8 cellular contexts compared by ENCODE assay signal in the genomic region with DNA sequence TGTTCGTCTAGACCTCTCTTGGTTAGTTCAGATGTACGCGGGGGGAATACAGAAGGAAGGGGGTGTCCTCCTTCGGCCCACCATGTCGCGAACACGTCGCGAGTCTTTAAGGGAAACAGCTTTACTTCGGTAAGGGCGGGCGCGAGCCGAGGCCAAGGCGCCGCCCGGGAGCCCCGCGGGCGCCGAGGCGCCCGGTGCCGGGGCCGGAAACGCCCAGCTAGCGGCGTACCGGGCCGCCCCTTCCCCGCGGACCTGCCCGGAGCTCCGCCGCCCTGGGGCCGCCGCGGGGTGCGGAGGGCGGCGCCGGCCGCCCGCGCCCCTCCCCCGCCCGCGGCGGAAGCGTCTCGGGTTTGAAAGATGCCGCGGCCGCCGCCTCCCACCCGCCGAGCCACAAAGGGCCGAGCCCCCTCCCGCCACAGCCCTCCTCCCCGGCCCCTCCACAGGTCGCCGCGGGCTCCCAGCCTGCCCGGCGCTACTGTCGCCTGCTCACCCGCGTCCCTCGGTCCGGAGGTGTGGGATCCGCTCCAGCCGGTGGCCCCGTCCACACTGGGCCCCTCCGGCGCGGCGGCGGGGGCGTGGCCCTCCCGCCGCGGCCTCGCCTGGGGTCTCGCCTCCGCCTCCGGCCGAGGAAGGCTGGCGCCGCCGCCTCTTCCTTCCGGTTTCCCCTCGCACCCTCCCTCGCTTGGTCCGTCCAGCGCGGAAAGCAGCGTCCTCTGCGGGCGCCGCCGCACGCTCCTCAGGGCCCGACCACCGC. TPM values are rescaled to one million over a fixed set of nuclear protein-coding genes. Genes with fewer than 3 reads are reported as not detected.
A peak's percentile ranks its signal among the peaks of the same experiment; 100 is the strongest.
DNase-seq lines count a peak whose midpoint lies in the region; ATAC-seq and TF ChIP-seq lines count a peak whose summit lies in the region.

A gene (minus strand): TSS at position 715 of the 754 bp plus-strand sequence. CDS start 12,156 bp downstream, outside the sequence.

- H3K4me3 ChIP-seq in suprapubic skin: peak within 1 kb of the TSS; percentile 98

- TF ChIP-seq CTCF in omental fat pad (IDR thresholded peaks at IDR 0.05) (no peak), suprapubic skin (IDR thresholded peaks at IDR 0.05) (no peak)

- peak within 1 kb of the TSS; percentile 100 for H3K27ac ChIP-seq in suprapubic skin

- WGBS in suprapubic skin: 1% methylated on average over 42 of the region's 104 CpGs

- TF ChIP-seq POLR2A in suprapubic skin (IDR thresholded peaks at IDR 0.05): peak in 1 of 2 donors; percentile 54

- ATAC-seq in GM21723 (IDR thresholded peaks at IDR 0.05; ENCODE audit: unreplicated experiment) (peak; percentile 72), omental fat pad (ENCODE audit: low FRiP score) (peak; percentile 77)

- H3K4me3 Mint-ChIP-seq in activated naive CD4-positive, alpha-beta T cell treated with anti-CD3 and anti-CD28 coated beads for 36 hours: peak within 1 kb of the TSS; percentile 97

- H3K4me1 Mint-ChIP-seq in activated naive CD4-positive, alpha-beta T cell treated with anti-CD3 and anti-CD28 coated beads for 36 hours (ENCODE audit: low read depth): peaks cover 53% of the 10 kb centered on the region

- H3K9me3 Mint-ChIP-seq in activated naive CD4-positive, alpha-beta T cell treated with anti-CD3 and anti-CD28 coated beads for 36 hours: no peaks in the 10 kb centered on the region

- CTCF ChIA-PET in activated naive CD4-positive, alpha-beta T cell treated with anti-CD3 and anti-CD28 coated beads for 36 hours (lab: Charles Lee): interaction anchor here (0.7 to 6.3 kb wide), 4 partner anchors 9 to 52 kb away, joined by 3 to 42 read pairs (median 8); no protein-coding TSS in a partner anchor

- in situ Hi-C loops in SK-MEL-5 (cut with HindIII; ENCODE audit: low pct_unique_long_range_greater_than_20kb, low sequenced_read_pairs): no loop called here

- no peak for TF ChIP-seq EP300 in suprapubic skin (IDR thresholded peaks at IDR 0.05)

- peak within 1 kb of the TSS; percentile 99 for H3K27ac Mint-ChIP-seq in activated naive CD4-positive, alpha-beta T cell treated with anti-CD3 and anti-CD28 coated beads for 36 hours

- no peaks in the 10 kb centered on the region for H3K36me3 ChIP-seq in suprapubic skin

- H3K27me3 ChIP-seq in suprapubic skin: no peaks in the 10 kb centered on the region

- no peaks in the 10 kb centered on the region for H3K9me3 ChIP-seq in suprapubic skin

- peaks cover 47% of the 10 kb centered on the region for H3K4me1 ChIP-seq in suprapubic skin

- H3K27me3 Mint-ChIP-seq in activated naive CD4-positive, alpha-beta T cell treated with anti-CD3 and anti-CD28 coated beads for 36 hours (ENCODE audit: low read depth): no peaks in the 10 kb centered on the region

- intact Hi-C loops in activated naive CD4-positive, alpha-beta T cell treated with anti-CD3 and anti-CD28 coated beads for 36 hours (cut with micrococcal nuclease): loop anchor here (2.0 kb wide), 1 partner anchor 164 kb away; no protein-coding TSS in a partner anchor

- H3K36me3 Mint-ChIP-seq in activated naive CD4-positive, alpha-beta T cell treated with anti-CD3 and anti-CD28 coated beads for 36 hours (ENCODE audit: low read depth): peaks cover 19% of the 10 kb centered on the region

- DNase-seq in EH (ENCODE audit: low read depth) (peak; percentile 88), KG1 (lab: John Stamatoyannopoulos, UW) (peak; percentile 81), SK-MEL-5 (ENCODE audit: low read depth, low spot score) (peak; percentile 92), globus pallidus (ENCODE audit: low spot score) (peak; percentile 73), omental fat pad (ENCODE audit: low spot score) (peak; percentile 42), suprapubic skin (ENCODE audit: low spot score in 2 of 2) (peak; percentile 89 to 91)
- peak; percentile 81 for DNase-seq in activated naive CD4-positive, alpha-beta T cell treated with anti-CD3 and anti-CD28 coated beads for 36 hours

RNA-seq across cellular contexts. Expression of the gene that starts here (rescaled TPM):
- total RNA-seq in SK-MEL-5 (2014; rRNA removed; shearing (Covaris generic)): 74.9 and 76.4 TPM in 2 replicates
- polyA plus RNA-seq in SK-MEL-5 (2015; cell fraction: cytosol; rRNA removed): 41.1 and 52.8 TPM in 2 replicates
- polyA plus RNA-seq in SK-MEL-5 (2015; cell fraction: nucleus; rRNA removed): 43.4 and 70.5 TPM in 2 replicates
- total RNA-seq in activated naive CD4-positive, alpha-beta T cell treated with anti-CD3 and anti-CD28 coated beads for 36 hours: 10 to 100 TPM; 30.6 to 32.2 TPM
- total RNA-seq in omental fat pad (10 to 100 TPM; 39.0 to 56.4 (median 50.4) TPM), suprapubic skin (10 to 100 TPM; 23.4 to 35.9 (median 30.8) TPM)

Comparison
In these comparisons a context has a peak if more than half of its experiments do, and no peak if none do; other contexts are left out.
1. Peak in every context shown above with its lines: DNase-seq, ATAC-seq, H3K4me3 ChIP-seq and H3K27ac ChIP-seq.
2. DNase-seq: peak in every context shown above with its lines; median percentile 92 in SK-MEL-5; 90 in suprapubic skin; 88 in EH; 81 in KG1; 81 in activated naive CD4-positive, alpha-beta T cell treated with anti-CD3 and anti-CD28 coated beads for 36 hours; 73 in globus pallidus; 42 in omental fat pad.